Comparison of ENCODE assay signal across 30 cellular contexts in the genomic region with DNA sequence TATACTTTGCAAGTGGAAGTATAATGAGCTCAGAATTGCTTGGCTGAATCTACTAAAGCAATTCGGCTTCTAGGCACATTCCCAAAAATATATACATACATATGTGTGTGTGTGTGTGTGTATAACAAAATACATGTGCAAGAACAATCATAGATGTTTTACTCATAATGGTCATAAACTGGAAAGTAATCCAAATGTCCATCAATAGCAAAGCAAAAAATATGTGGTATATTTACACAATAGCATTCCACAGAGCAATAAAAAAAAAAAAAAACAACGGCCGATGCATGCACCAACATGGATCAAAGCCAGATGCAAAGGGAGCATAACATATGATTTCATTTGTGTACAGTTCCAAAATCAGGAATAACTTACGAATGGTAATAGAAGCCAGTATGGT.
"Had no signal": no experiment of that assay in that cellular context is flagged by ENCODE, and none has a peak within 500 bp of the region (broad histone marks: within the 10 kb centered on the region; RNA-seq: fewer than 3 reads in every experiment).

No MANE protein-coding gene starts in this region.

- H3K36me3 ChIP-seq: esophagus muscularis mucosa, gastroesophageal sphincter, heart right ventricle, left lung, neural progenitor cell, tibial artery had no signal

- H3K27me3 ChIP-seq: esophagus muscularis mucosa, foreskin keratinocyte, gastroesophageal sphincter, heart right ventricle, left lung, neural progenitor cell, testis, tibial artery had no signal

- H3K27ac Mint-ChIP-seq: naive thymus-derived CD4-positive, alpha-beta T cell; nephron; neural progenitor cell; progenitor cell of endocrine pancreas; stimulated activated memory B cell treated with anti-CD40 and anti-IgM and Interleukin-4, amounts not matched to agents 10 μg/mL and 1 μg/mL and 100 μg/mL, for 72 hours; type B pancreatic cell had no signal

- H3K4me1 ChIP-seq: esophagus muscularis mucosa, gastroesophageal sphincter, left lung, parathyroid adenoma, testis had no signal

- H3K9me3 ChIP-seq: gastroesophageal sphincter, testis, tibial artery had no signal

- H3K4me3 Mint-ChIP-seq: naive thymus-derived CD4-positive, alpha-beta T cell; nephron; neural progenitor cell; stimulated activated memory B cell treated with anti-CD40 and anti-IgM and Interleukin-4, amounts not matched to agents 10 μg/mL and 1 μg/mL and 100 μg/mL, for 72 hours; type B pancreatic cell had no signal

- H3K4me1 Mint-ChIP-seq: naive thymus-derived CD4-positive, alpha-beta T cell had no signal

- H3K27ac ChIP-seq: coronary artery, esophagus muscularis mucosa, foreskin keratinocyte, gastroesophageal sphincter, heart right ventricle, left lung, neural progenitor cell, parathyroid adenoma, testis, tibial artery had no signal

- H3K36me3 Mint-ChIP-seq: naive thymus-derived CD4-positive, alpha-beta T cell; stimulated activated memory B cell treated with anti-CD40 and anti-IgM and Interleukin-4, amounts not matched to agents 10 μg/mL and 1 μg/mL and 100 μg/mL, for 72 hours; type B pancreatic cell had no signal

- H3K9ac ChIP-seq: neural progenitor cell, parathyroid adenoma had no signal

- H3K27me3 Mint-ChIP-seq: naive thymus-derived CD4-positive, alpha-beta T cell; progenitor cell of endocrine pancreas; type B pancreatic cell had no signal

- H3K4me3 ChIP-seq: coronary artery, esophagus muscularis mucosa, gastroesophageal sphincter, heart right ventricle, left lung, neural progenitor cell, smooth muscle cell, testis, tibial artery had no signal

- H3K79me2 ChIP-seq: parathyroid adenoma had no signal

- FAIRE-seq: endothelial cell of umbilical vein, islet of Langerhans had no signal

- H2AFZ ChIP-seq: neural progenitor cell, parathyroid adenoma had no signal

- DNase-seq: dermis blood vessel endothelial cell; effector memory CD4-positive, alpha-beta T cell; foreskin keratinocyte; glutamatergic neuron; heart right ventricle; hippocampal formation; left cardiac atrium; left lung; mesendoderm; midbrain; naive thymus-derived CD4-positive, alpha-beta T cell; stimulated activated CD4-positive, alpha-beta T cell treated with anti-CD3 and anti-CD28 coated beads, Interleukin-12 subunit alpha, Interleukin-12 subunit beta, amount 100 ng/mL, for 4 hours; stimulated activated CD4-positive, alpha-beta T cell treated with anti-CD3 and anti-CD28 coated beads, Interleukin-2, amount 100 ng/mL, for 24 hours; stimulated activated CD4-positive, alpha-beta T cell treated with anti-CD3 and anti-CD28 coated beads, Interleukin-4, amount 100 ng/mL, for 4 hours; stimulated activated naive CD8-positive, alpha-beta T cell treated with anti-CD3 and anti-CD28 coated beads, Interleukin-15, Interleukin-2, amounts not matched to agents 100 U/mL and 50 U/mL, for 24 hours; substantia nigra; testis; tibial artery had no signal

- H3K9me3 Mint-ChIP-seq: type B pancreatic cell had no signal

- H3K4me2 ChIP-seq: neural progenitor cell, smooth muscle cell had no signal
